16 cellular contexts compared by ENCODE assay signal in the genomic region with DNA sequence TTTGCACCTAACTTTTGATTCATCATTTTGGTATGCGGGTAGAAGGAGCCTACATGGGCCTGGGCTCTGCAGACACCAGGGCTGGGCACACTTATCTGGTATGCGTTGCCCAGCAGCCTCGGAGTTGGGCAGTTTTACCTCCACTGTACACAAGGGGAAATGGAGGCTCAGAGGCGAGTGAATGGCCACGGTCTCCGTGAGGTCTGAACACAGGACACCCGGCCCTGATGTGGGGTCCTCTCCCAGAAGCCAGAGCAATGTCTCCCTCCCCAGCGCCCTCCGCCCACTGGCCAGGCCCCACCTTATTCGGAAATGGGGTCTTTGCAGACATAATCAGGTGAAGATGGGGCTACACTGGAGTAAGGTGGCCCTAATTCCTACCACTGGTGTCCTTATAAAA. TPM values are rescaled to one million over a fixed set of nuclear protein-coding genes. Genes with fewer than 3 reads are reported as not detected.
DNase-seq lines count a peak whose midpoint lies in the region; ATAC-seq and TF ChIP-seq lines count a peak whose summit lies in the region.
"Had no signal": no experiment of that assay in that cellular context is flagged by ENCODE, and none has a peak within 500 bp of the region (broad histone marks: within the 10 kb centered on the region; RNA-seq: fewer than 3 reads in every experiment).

No MANE protein-coding gene starts in this region.

- CTCF ChIA-PET in RWPE1 (lab: Yijun Ruan, JAX): no interaction called here

- POLR2A ChIA-PET in RWPE1 (lab: Yijun Ruan, JAX; ENCODE audit: low non-redundant PET): no interaction called here

- H3K9me3 ChIP-seq in aorta (ENCODE audit: control insufficient read depth, low read length): no peaks in the 10 kb centered on the region

- no peak for TF ChIP-seq CTCF in RWPE1 (conservative IDR thresholded peaks at IDR 0.05; ENCODE audit: low read depth)

- DNase-seq in Right ventricle myocardium inferior (ENCODE audit: missing footprints) (peak; percentile 52), left cardiac atrium (no peak), RWPE1 (ENCODE audit: low spot score) (no peak), mesenteric fat pad (ENCODE audit: low spot score) (peak; percentile 78), aorta (peak; percentile 34 to 61), dedifferentiated amniotic fluid mesenchymal stem cell (ENCODE audit: extremely low spot score) (no peak)
- DNase-seq: DMS 273 treated with DMSO at 0.1 percent for 48 hours, GDM1, IMR-90, Karpas-422, MM.1S, NCI-H1092 treated with DMSO at 0.1 percent for 48 hours, NCI-H2081 treated with DMSO at 0.1 percent for 48 hours, NCI-H510A treated with DMSO at 0.1 percent for 48 hours had no signal

- no peaks in the 10 kb centered on the region for H3K4me1 ChIP-seq in aorta (ENCODE audit: control insufficient read depth in 1 of 2, insufficient read depth in 2 of 2, low read length in 2 of 2)

- 92 to 94% methylated on average over 10 of the region's 10 CpGs for WGBS in aorta, 2 donors

- no peaks in the 10 kb centered on the region for H3K27me3 ChIP-seq in aorta (ENCODE audit: control insufficient read depth in 1 of 2, insufficient read depth in 2 of 2, low read length in 1 of 2)

- ATAC-seq in Right ventricle myocardium inferior (no peak), left cardiac atrium (no peak), aorta (ENCODE audit: low FRiP score) (no peak), GM19328 (IDR thresholded peaks at IDR 0.05; ENCODE audit: unreplicated experiment) (no peak)
- ATAC-seq: GM12878 had no signal

- peak overlapping the region; percentile 98 for H3K27ac ChIP-seq in RWPE1
- no peak overlapping the region for H3K27ac ChIP-seq in aorta (ENCODE audit: low read depth in 1 of 2, low read length in 2 of 2)

- no peaks in the 10 kb centered on the region for H3K36me3 ChIP-seq in aorta (ENCODE audit: control insufficient read depth in 1 of 2, insufficient read depth in 2 of 2, low read length in 1 of 2)

- H3K4me3 ChIP-seq in aorta (ENCODE audit: low read length in 2 of 2): no peak overlapping the region
- H3K4me3 ChIP-seq: GM12878 had no signal

- intact Hi-C loops in Right ventricle myocardium inferior (cut with DNase I) (no loop called here), left cardiac atrium (cut with DNase I) (no loop called here), aorta (cut with DNase I) (loop anchor here in 1 of 2 donors (5.0 kb wide), 1 partner anchor 36 kb away; no protein-coding TSS in a partner anchor)

RNA-seq across cellular contexts. Expression of a gene that starts 43.7 kb away (rescaled TPM):
- total RNA-seq in Right ventricle myocardium inferior (18.4 TPM), left cardiac atrium (10 to 100 TPM; 17.3 to 21.0 TPM), mesenteric fat pad (41.4 TPM), aorta (10 to 100 TPM; 64.1 to 69.1 TPM)
- 10 to 100 TPM; 11.9 to 48.4 TPM for polyA plus RNA-seq in aorta
- total RNA-seq: GM12878 had no signal
- polyA plus RNA-seq: GM12878 had no signal

Comparison
In these comparisons a context has a peak if more than half of its experiments do, and no peak if none do; other contexts are left out.
1. DNase-seq: peak in Right ventricle myocardium inferior (single experiment), mesenteric fat pad (single experiment) and aorta (2 of 2); none in left cardiac atrium (single experiment), RWPE1 (single experiment) and dedifferentiated amniotic fluid mesenchymal stem cell (single experiment).